10 cellular contexts compared by ENCODE assay signal in the genomic region with DNA sequence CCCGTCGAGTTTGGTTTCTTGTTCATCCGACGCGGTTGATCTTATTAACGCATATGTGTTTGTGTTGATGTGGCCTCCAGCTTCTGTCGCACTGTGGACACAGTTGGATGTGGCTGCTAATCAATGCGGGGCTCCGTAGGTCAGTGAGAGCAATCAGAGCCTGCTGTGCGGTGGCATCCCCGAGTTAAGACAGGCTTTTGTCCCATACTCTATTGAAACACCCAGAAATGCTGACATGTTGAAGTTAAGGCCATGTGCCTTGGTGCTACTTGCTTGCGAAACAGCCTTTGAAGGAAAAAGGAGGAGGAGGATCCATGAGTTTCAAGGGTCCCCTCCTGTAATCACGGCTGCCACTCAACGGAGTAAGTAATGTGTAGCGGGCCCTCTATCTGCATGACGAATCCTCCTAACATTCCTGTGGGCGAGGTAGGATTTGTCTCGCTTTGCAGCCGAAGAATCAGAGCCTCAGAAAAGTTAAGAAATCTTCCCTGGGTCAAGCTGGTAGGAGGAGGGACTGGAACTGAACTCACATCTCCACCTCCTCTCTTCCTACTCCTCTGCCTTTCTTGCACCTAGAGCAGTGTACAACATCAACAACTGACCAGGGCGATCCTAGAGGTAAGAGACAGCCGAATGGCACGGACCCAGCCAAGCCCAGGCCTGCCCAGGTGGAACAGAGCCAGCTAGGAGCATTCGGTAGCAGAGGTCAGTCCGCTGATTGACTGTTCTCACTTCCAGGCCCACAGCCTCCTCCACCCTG. TPM values are rescaled to one million over a fixed set of nuclear protein-coding genes. Genes with fewer than 3 reads are reported as not detected.
DNase-seq lines count a peak whose midpoint lies in the region; ATAC-seq, FAIRE-seq and TF ChIP-seq lines count a peak whose summit lies in the region.
"Had no signal": no experiment of that assay in that cellular context is flagged by ENCODE, and none has a peak within 500 bp of the region (broad histone marks: within the 10 kb centered on the region; RNA-seq: fewer than 3 reads in every experiment).

No MANE protein-coding gene starts in this region.

- H3K27ac ChIP-seq in astrocyte (ENCODE audit: low read depth, low read length) (no peak overlapping the region), stomach smooth muscle (ENCODE audit: low read length) (peak overlapping the region; percentile 75), kidney (ENCODE audit: low read depth in 2 of 2, low read length in 2 of 2) (no peak overlapping the region)

- H3K9me3 ChIP-seq in astrocyte (ENCODE audit: insufficient read depth, low read depth, low read length) (no peaks in the 10 kb centered on the region), stomach smooth muscle (ENCODE audit: control insufficient read depth in 2 of 2, low read length in 2 of 2) (no peaks in the 10 kb centered on the region), kidney (ENCODE audit: control insufficient read depth in 1 of 2, low read length in 2 of 2) (no peaks in the 10 kb centered on the region)

- no peak overlapping the region for H2AFZ ChIP-seq in astrocyte (ENCODE audit: low read depth, low read length)

- no peak for TF ChIP-seq CTCF in astrocyte (IDR thresholded peaks at IDR 0.05; ENCODE audit: insufficient read depth, low read depth, low read length)
- TF ChIP-seq CTCF in kidney (IDR thresholded peaks at IDR 0.05; ENCODE audit: borderline replicate concordance, extremely low read depth, insufficient read depth): no peak

- H3K9ac ChIP-seq in astrocyte (ENCODE audit: low read length) (no peak overlapping the region), stomach smooth muscle (ENCODE audit: low read length in 2 of 2) (no peak overlapping the region), kidney (ENCODE audit: low read length in 2 of 2) (no peak overlapping the region)

- no peaks in the 10 kb centered on the region for H3K27me3 Mint-ChIP-seq in activated naive CD8-positive, alpha-beta T cell
- H3K27me3 Mint-ChIP-seq in activated naive CD8-positive, alpha-beta T cell treated with anti-CD3 and anti-CD28 coated beads, Interleukin-2, amount 50 U/mL, for 24 hours: no peaks in the 10 kb centered on the region
- H3K27me3 Mint-ChIP-seq in astrocyte (ENCODE audit: low read depth, unreplicated experiment): peaks cover 23% of the 10 kb centered on the region
- H3K27me3 Mint-ChIP-seq: activated T-cell treated with anti-CD3 and anti-CD28 coated beads, Interleukin-2, amount 50 U/mL, for 24 hours had no signal

- no peak overlapping the region for H3K4me3 ChIP-seq in astrocyte (ENCODE audit: insufficient read depth, low read depth, low read length)
- peak overlapping the region in 1 of 2 donors; percentile 3 for H3K4me3 ChIP-seq in stomach smooth muscle (ENCODE audit: low read length in 2 of 2)
- H3K4me3 ChIP-seq in kidney (ENCODE audit: low read length in 2 of 2): no peak overlapping the region

- H4K20me1 ChIP-seq in astrocyte (ENCODE audit: insufficient read depth, low read length): peaks cover 29% of the 10 kb centered on the region

- no peaks in the 10 kb centered on the region for H3K79me2 ChIP-seq in astrocyte (ENCODE audit: insufficient read depth, low read length)

- ATAC-seq in activated naive CD8-positive, alpha-beta T cell treated with anti-CD3 and anti-CD28 coated beads, Interleukin-2, amount 50 U/mL, for 24 hours: no peak
- ATAC-seq in HG02840 (IDR thresholded peaks at IDR 0.05; ENCODE audit: low FRiP score, unreplicated experiment): no peak

- peaks cover 13% of the 10 kb centered on the region for H3K4me1 Mint-ChIP-seq in activated naive CD8-positive, alpha-beta T cell (ENCODE audit: low read depth)
- H3K4me1 Mint-ChIP-seq in activated naive CD8-positive, alpha-beta T cell treated with anti-CD3 and anti-CD28 coated beads, Interleukin-2, amount 50 U/mL, for 24 hours: peaks cover 11% of the 10 kb centered on the region
- peaks cover 23% of the 10 kb centered on the region for H3K4me1 Mint-ChIP-seq in astrocyte (ENCODE audit: low read depth, unreplicated experiment)

- intact Hi-C loops in kidney (cut with DNase I): no loop called here

- H3K36me3 ChIP-seq in astrocyte (ENCODE audit: insufficient read depth, low read length): no peaks in the 10 kb centered on the region
- H3K36me3 ChIP-seq in stomach smooth muscle (ENCODE audit: control insufficient read depth in 2 of 2, insufficient read depth in 2 of 2, low read length in 2 of 2): peaks cover 3 to 9% of the 10 kb centered on the region in 2 donors
- peaks cover 7 to 9% of the 10 kb centered on the region in 2 donors for H3K36me3 ChIP-seq in kidney (ENCODE audit: control insufficient read depth in 1 of 2, insufficient read depth in 2 of 2, low read length in 2 of 2)

- FAIRE-seq in astrocyte (lab: Jason Lieb, UNC): no peak
- no peak for FAIRE-seq in kidney (lab: Jason Lieb, UNC)

- H3K27ac Mint-ChIP-seq in activated naive CD8-positive, alpha-beta T cell: peak overlapping the region; percentile 28
- H3K27ac Mint-ChIP-seq in activated naive CD8-positive, alpha-beta T cell treated with anti-CD3 and anti-CD28 coated beads, Interleukin-2, amount 50 U/mL, for 24 hours: no peak overlapping the region
- H3K27ac Mint-ChIP-seq in astrocyte (ENCODE audit: unreplicated experiment): peak overlapping the region; percentile 51
- H3K27ac Mint-ChIP-seq: activated T-cell treated with anti-CD3 and anti-CD28 coated beads, Interleukin-2, amount 50 U/mL, for 24 hours had no signal

- no peak for DNase-seq in activated naive CD8-positive, alpha-beta T cell treated with anti-CD3 and anti-CD28 coated beads, Interleukin-2, amount 50 U/mL, for 24 hours
- DNase-seq in astrocyte (ENCODE audit: low read depth): peak; percentile 83
- DNase-seq in kidney glomerular epithelial cell (lab: John Stamatoyannopoulos, UW): peak; percentile 92
- no peak for DNase-seq in kidney
- no peak for DNase-seq in activated T-cell treated with anti-CD3 and anti-CD28 coated beads, Interleukin-2, amount 50 U/mL, for 1 hour
- DNase-seq: activated T-cell treated with anti-CD3 and anti-CD28 coated beads, Interleukin-2, amount 50 U/mL, for 24 hours; NCI-H524 had no signal

- no peaks in the 10 kb centered on the region for H3K36me3 Mint-ChIP-seq in activated naive CD8-positive, alpha-beta T cell
- H3K36me3 Mint-ChIP-seq in activated naive CD8-positive, alpha-beta T cell treated with anti-CD3 and anti-CD28 coated beads, Interleukin-2, amount 50 U/mL, for 24 hours (ENCODE audit: low read depth): no peaks in the 10 kb centered on the region
- peaks cover 5% of the 10 kb centered on the region for H3K36me3 Mint-ChIP-seq in astrocyte (ENCODE audit: low read depth, unreplicated experiment)

- H3K27me3 ChIP-seq in astrocyte (ENCODE audit: insufficient read depth, low read length): peaks cover 68% of the 10 kb centered on the region
- H3K27me3 ChIP-seq in stomach smooth muscle (ENCODE audit: control insufficient read depth in 1 of 2, insufficient read depth in 2 of 2, low read length in 2 of 2): no peaks in the 10 kb centered on the region

- H3K4me3 Mint-ChIP-seq in activated naive CD8-positive, alpha-beta T cell: no peak overlapping the region
- no peak overlapping the region for H3K4me3 Mint-ChIP-seq in activated naive CD8-positive, alpha-beta T cell treated with anti-CD3 and anti-CD28 coated beads, Interleukin-2, amount 50 U/mL, for 24 hours
- H3K4me3 Mint-ChIP-seq in astrocyte (ENCODE audit: unreplicated experiment): no peak overlapping the region
- H3K4me3 Mint-ChIP-seq: activated T-cell treated with anti-CD3 and anti-CD28 coated beads, Interleukin-2, amount 50 U/mL, for 24 hours had no signal

- no peaks in the 10 kb centered on the region for H3K9me3 Mint-ChIP-seq in activated naive CD8-positive, alpha-beta T cell (ENCODE audit: low read depth)
- no peaks in the 10 kb centered on the region for H3K9me3 Mint-ChIP-seq in activated naive CD8-positive, alpha-beta T cell treated with anti-CD3 and anti-CD28 coated beads, Interleukin-2, amount 50 U/mL, for 24 hours
- H3K9me3 Mint-ChIP-seq in astrocyte (ENCODE audit: unreplicated experiment): no peaks in the 10 kb centered on the region
- H3K9me3 Mint-ChIP-seq: activated T-cell treated with anti-CD3 and anti-CD28 coated beads, Interleukin-2, amount 50 U/mL, for 24 hours had no signal

- peaks cover 29% of the 10 kb centered on the region for H3K4me1 ChIP-seq in astrocyte (ENCODE audit: insufficient read depth, low read length)
- H3K4me1 ChIP-seq in stomach smooth muscle (ENCODE audit: control insufficient read depth, insufficient read depth, low read length): peaks cover 31% of the 10 kb centered on the region
- H3K4me1 ChIP-seq in kidney (ENCODE audit: control insufficient read depth in 1 of 2, insufficient read depth in 1 of 2, low read depth in 1 of 2, low read length in 2 of 2): peaks cover 0 to 13% of the 10 kb centered on the region in 2 donors

- H3K4me2 ChIP-seq in astrocyte (ENCODE audit: low read length): peak overlapping the region; percentile 48

RNA-seq across cellular contexts. Expression of a gene that starts 19.5 kb away (rescaled TPM):
- total RNA-seq in astrocyte (6.2 and 7.8 TPM in 2 replicates), kidney (39.0 TPM)
- polyA plus RNA-seq in kidney (ENCODE audit: insufficient read depth, low read depth, low replicate concordance): 30.1 TPM

Comparison
In these comparisons a context has a peak if more than half of its experiments do, and no peak if none do; other contexts are left out.
1. DNase-seq: peak in astrocyte (single experiment) and kidney glomerular epithelial cell (single experiment); none in activated naive CD8-positive, alpha-beta T cell treated with anti-CD3 and anti-CD28 coated beads, Interleukin-2, amount 50 U/mL, for 24 hours (single experiment), kidney (single experiment) and activated T-cell treated with anti-CD3 and anti-CD28 coated beads, Interleukin-2, amount 50 U/mL, for 1 hour (single experiment).